In genomic region chr21:25934771-25935224, GRCh38 we compare ENCODE assay signal across 8 cellular contexts.
A peak's percentile ranks its signal among the peaks of the same experiment; 100 is the strongest.
DNase-seq lines count a peak whose midpoint lies in the region; ATAC-seq and TF ChIP-seq lines count a peak whose summit lies in the region.

No MANE protein-coding gene starts in this region.

- no peak for TF ChIP-seq POLR2A in body of pancreas (IDR thresholded peaks at IDR 0.05)

- ATAC-seq in body of pancreas (peak; percentile 96), aorta (ENCODE audit: low FRiP score) (peak; percentile 90)

- H3K36me3 ChIP-seq in body of pancreas (replicated peaks in 1 of 2; ENCODE audit: insufficient read depth in 1 of 2, low read depth in 2 of 2) (no peaks in the 10 kb centered on the region), aorta (ENCODE audit: control insufficient read depth in 1 of 2, insufficient read depth in 2 of 2, low read length in 1 of 2) (no peaks in the 10 kb centered on the region)

- TF ChIP-seq CTCF in body of pancreas (IDR thresholded peaks at IDR 0.05) = no peak

- H3K27ac ChIP-seq in body of pancreas (peak overlapping the region; percentile 31 to 78 (median 58)), aorta (ENCODE audit: low read depth in 1 of 2, low read length in 2 of 2) (peak overlapping the region; percentile 67 to 74)

- intact Hi-C loops in body of pancreas (cut with DNase I) = no loop called here
- intact Hi-C loops in aorta (cut with DNase I) = no loop called here

- no peaks in the 10 kb centered on the region for H3K9me3 ChIP-seq in body of pancreas
- H3K9me3 ChIP-seq in aorta (ENCODE audit: control insufficient read depth, low read length) = no peaks in the 10 kb centered on the region

- WGBS in body of pancreas, 2 donors = 55 to 57% methylated on average over 4 of the region's 4 CpGs
- 5 to 10% methylated on average over 4 of the region's 4 CpGs for WGBS in aorta, 2 donors

- H3K4me3 ChIP-seq in body of pancreas (no peak overlapping the region), aorta (ENCODE audit: low read length in 2 of 2) (no peak overlapping the region)

- no peaks in the 10 kb centered on the region for H3K27me3 ChIP-seq in body of pancreas
- H3K27me3 ChIP-seq in aorta (ENCODE audit: control insufficient read depth in 1 of 2, insufficient read depth in 2 of 2, low read length in 1 of 2) = no peaks in the 10 kb centered on the region

- H3K4me1 ChIP-seq in body of pancreas (peaks cover 10% of the 10 kb centered on the region), aorta (ENCODE audit: control insufficient read depth in 1 of 2, insufficient read depth in 2 of 2, low read length in 2 of 2) (peaks cover 2 to 11% of the 10 kb centered on the region in 2 donors)

- DNase-seq in AG20443 (ENCODE audit: low spot score) = peak; percentile 86
- peak; percentile 91 for DNase-seq in HS-5 (ENCODE audit: low read depth)
- peak; percentile 72 to 87 (median 84) for DNase-seq in body of pancreas
- peak; percentile 80 for DNase-seq in left kidney (ENCODE audit: low read depth, low spot score)
- DNase-seq in aorta = peak; percentile 83 to 86
- no peak for DNase-seq in NCI-H2171 treated with DMSO at 0.1 percent for 48 hours (lab: John Stamatoyannopoulos, UW)
- no peak for DNase-seq in NCI-H1436 (lab: John Stamatoyannopoulos, UW)
- DNase-seq in GM19238 (ENCODE audit: insufficient read length, low spot score) = no peak

Comparison
In these comparisons a context has a peak if more than half of its experiments do, and no peak if none do; other contexts are left out.
1. DNase-seq: peak in AG20443 (single experiment), HS-5 (single experiment), body of pancreas (4 of 4), left kidney (single experiment) and aorta (2 of 2); none in NCI-H2171 treated with DMSO at 0.1 percent for 48 hours (single experiment), NCI-H1436 (single experiment) and GM19238 (single experiment).